17 cellular contexts compared by ENCODE assay signal in the genomic region with DNA sequence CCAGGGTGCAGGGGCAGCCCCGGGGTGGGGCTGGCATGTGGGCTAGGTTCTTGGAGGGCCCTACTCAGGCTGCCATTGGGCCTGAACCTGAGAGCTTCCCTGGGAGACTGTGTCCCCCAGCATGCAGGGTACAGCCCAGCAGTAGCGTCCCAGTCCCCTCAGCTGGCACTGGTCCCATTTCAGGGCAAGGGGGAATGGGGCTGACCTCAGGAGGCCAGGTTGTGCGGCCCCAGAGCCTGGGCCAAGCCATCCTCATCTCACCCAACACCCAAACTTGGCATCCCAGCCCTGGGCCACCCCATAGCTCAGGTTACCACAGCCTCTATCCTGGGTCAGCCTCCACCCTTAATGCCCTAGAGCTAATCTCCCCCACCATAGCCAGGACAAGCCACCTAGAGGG. TPM values are rescaled to one million over a fixed set of nuclear protein-coding genes. Genes with fewer than 3 reads are reported as not detected.
DNase-seq lines count a peak whose midpoint lies in the region; ATAC-seq, FAIRE-seq and TF ChIP-seq lines count a peak whose summit lies in the region.
"Had no signal": no experiment of that assay in that cellular context is flagged by ENCODE, and none has a peak within 500 bp of the region (broad histone marks: within the 10 kb centered on the region; RNA-seq: fewer than 3 reads in every experiment).

No MANE protein-coding gene starts in this region.

- peaks cover 16% of the 10 kb centered on the region for H3K4me1 Mint-ChIP-seq in T-helper 17 cell
- H3K4me1 Mint-ChIP-seq in activated CD4-positive, alpha-beta memory T cell treated with anti-CD3 and anti-CD28 coated beads for 36 hours (ENCODE audit: low read depth): peaks cover 2% of the 10 kb centered on the region
- H3K4me1 Mint-ChIP-seq: B cell had no signal

- no peaks in the 10 kb centered on the region for H3K36me3 ChIP-seq in right atrium auricular region

- ATAC-seq in T-helper 17 cell: no peak
- ATAC-seq: GM23338 had no signal

- H3K9me3 ChIP-seq in T-helper 17 cell (ENCODE audit: control insufficient read depth, low read length, poor library complexity, severe bottlenecking) (no peaks in the 10 kb centered on the region), right atrium auricular region (no peaks in the 10 kb centered on the region)
- H3K9me3 ChIP-seq: Caco-2 had no signal

- no peak overlapping the region for H3K4me3 Mint-ChIP-seq in T-helper 17 cell
- no peak overlapping the region for H3K4me3 Mint-ChIP-seq in activated CD4-positive, alpha-beta memory T cell treated with anti-CD3 and anti-CD28 coated beads for 36 hours
- H3K4me3 Mint-ChIP-seq: B cell, GM23338, HFFc6 had no signal

- FAIRE-seq in HTR-8/SVneo (lab: Jason Lieb, UNC): peak; percentile 13

- H3K27me3 Mint-ChIP-seq in T-helper 17 cell: peaks cover 12% of the 10 kb centered on the region
- H3K27me3 Mint-ChIP-seq in activated CD4-positive, alpha-beta memory T cell treated with anti-CD3 and anti-CD28 coated beads for 36 hours: no peaks in the 10 kb centered on the region

- no peaks in the 10 kb centered on the region for H3K27me3 ChIP-seq in right atrium auricular region

- peaks cover 0 to 23% of the 10 kb centered on the region in 2 donors for H3K4me1 ChIP-seq in right atrium auricular region
- H3K4me1 ChIP-seq: Caco-2 had no signal

- peak overlapping the region; percentile 37 for H3K27ac Mint-ChIP-seq in T-helper 17 cell
- H3K27ac Mint-ChIP-seq in activated CD4-positive, alpha-beta memory T cell treated with anti-CD3 and anti-CD28 coated beads for 36 hours: no peak overlapping the region
- H3K27ac Mint-ChIP-seq: B cell, GM23338 had no signal

- H3K4me3 ChIP-seq in right atrium auricular region (no peak overlapping the region), skin epidermis (no peak overlapping the region)
- H3K4me3 ChIP-seq: GM23338 had no signal

- POLR2A ChIA-PET in activated CD4-positive, alpha-beta memory T cell treated with anti-CD3 and anti-CD28 coated beads for 36 hours (lab: Charles Lee): no interaction called here

- H3K9me3 Mint-ChIP-seq in activated CD4-positive, alpha-beta memory T cell treated with anti-CD3 and anti-CD28 coated beads for 36 hours: no peaks in the 10 kb centered on the region
- H3K9me3 Mint-ChIP-seq: GM23338, HFFc6 had no signal

- DNase-seq in HTR-8/SVneo (ENCODE audit: insufficient read length, low spot score): no peak
- no peak for DNase-seq in T-helper 17 cell
- no peak for DNase-seq in right atrium auricular region (ENCODE audit: low spot score)
- no peak for DNase-seq in germinal center (ENCODE audit: low spot score)
- DNase-seq in activated CD4-positive, alpha-beta memory T cell treated with anti-CD3 and anti-CD28 coated beads for 36 hours: no peak
- no peak for DNase-seq in HK-2 (ENCODE audit: unreplicated experiment)
- no peak for DNase-seq in NCI-H2196 (lab: John Stamatoyannopoulos, UW; ENCODE audit: unreplicated experiment)
- DNase-seq: ACHN; Caco-2; CD4-positive, CD25-positive, alpha-beta regulatory T cell; NCI-H1930; NK-92 treated with Interleukin-12 subunit alpha and Interleukin-12 subunit beta, amount 100 ng/mL, for 24 hours had no signal

- CTCF ChIA-PET in activated CD4-positive, alpha-beta memory T cell treated with anti-CD3 and anti-CD28 coated beads for 36 hours (lab: Charles Lee): interaction anchor here (1.0 to 3.1 kb wide), 4 partner anchors 8 to 162 kb away, joined by 3 to 14 read pairs (median 8); no protein-coding TSS in a partner anchor

- intact Hi-C loops in activated CD4-positive, alpha-beta memory T cell treated with anti-CD3 and anti-CD28 coated beads for 36 hours (cut with micrococcal nuclease): no loop called here

- TF ChIP-seq CTCF in right atrium auricular region (IDR thresholded peaks at IDR 0.05): no peak

- no peaks in the 10 kb centered on the region for H3K36me3 Mint-ChIP-seq in T-helper 17 cell (ENCODE audit: low read depth)
- H3K36me3 Mint-ChIP-seq in activated CD4-positive, alpha-beta memory T cell treated with anti-CD3 and anti-CD28 coated beads for 36 hours: no peaks in the 10 kb centered on the region
- H3K36me3 Mint-ChIP-seq: CD4-positive, CD25-positive, alpha-beta regulatory T cell had no signal

- H3K27ac ChIP-seq in right atrium auricular region: peak overlapping the region; percentile 57 to 78
- H3K27ac ChIP-seq in skin epidermis: peak overlapping the region in 13 of 21 experiments; percentile 12 to 89 (median 65)

RNA-seq across cellular contexts. Expression of gene PLXDC1, which starts 6.3 kb away (rescaled TPM):
- 10 to 100 TPM in 1 of 2 donors, 1 to 10 TPM in 1; 7.5 to 11.7 TPM for total RNA-seq in T-helper 17 cell
- total RNA-seq in right atrium auricular region: 1 to 10 TPM; 4.6 to 9.3 TPM
- 1 to 10 TPM; 1.2 to 2.2 TPM for total RNA-seq in activated CD4-positive, alpha-beta memory T cell treated with anti-CD3 and anti-CD28 coated beads for 36 hours
- total RNA-seq: B cell had no signal

RNA-seq across cellular contexts. Expression of gene ARL5C, which starts 20.8 kb away (rescaled TPM):
- total RNA-seq in T-helper 17 cell (not detected), right atrium auricular region (not detected)
- not detected for total RNA-seq in activated CD4-positive, alpha-beta memory T cell treated with anti-CD3 and anti-CD28 coated beads for 36 hours
- total RNA-seq: B cell; Caco-2; CD4-positive, CD25-positive, alpha-beta regulatory T cell; GM23338; HFFc6; LHCN-M2 had no signal

RNA-seq across cellular contexts. Expression of gene CACNB1, which starts 52.3 kb away (rescaled TPM):
- total RNA-seq in T-helper 17 cell: 10 to 100 TPM; 21.4 to 21.9 TPM
- 10 to 100 TPM in 1 of 2 donors, 1 to 10 TPM in 1; 3.6 to 13.4 TPM for total RNA-seq in right atrium auricular region
- total RNA-seq in activated CD4-positive, alpha-beta memory T cell treated with anti-CD3 and anti-CD28 coated beads for 36 hours: 10 to 100 TPM; 13.6 to 14.1 TPM

RNA-seq across cellular contexts. Expression of gene RPL19, which starts 54.9 kb away (rescaled TPM):
- total RNA-seq in T-helper 17 cell (1,000 to 10,000 TPM; 3,035 to 3,199 TPM), right atrium auricular region (1,000 to 10,000 TPM; 1,458 to 1,831 TPM)
- total RNA-seq in activated CD4-positive, alpha-beta memory T cell treated with anti-CD3 and anti-CD28 coated beads for 36 hours: 1,000 to 10,000 TPM; 2,624 to 2,689 TPM
